ENCODE assay signal across 8 cellular contexts in genomic region chr11:35146074-35146521, GRCh38. TPM values are rescaled to one million over a fixed set of nuclear protein-coding genes. Genes with fewer than 3 reads are reported as not detected.
DNase-seq lines count a peak whose midpoint lies in the region; ATAC-seq and TF ChIP-seq lines count a peak whose summit lies in the region.

No MANE protein-coding gene starts in this region.

- H3K4me3 ChIP-seq in spleen: peak overlapping the region in 1 of 8 donors; percentile 81

- ATAC-seq in GM18519 (IDR thresholded peaks at IDR 0.05; ENCODE audit: low FRiP score, unreplicated experiment) (peak; percentile 27), HG03108 (IDR thresholded peaks at IDR 0.05; ENCODE audit: unreplicated experiment) (peak; percentile 31)

- peaks cover 49 to 100% (median 87%) of the 10 kb centered on the region in 6 donors for H3K4me1 ChIP-seq in spleen

- no peaks in the 10 kb centered on the region for H3K27me3 ChIP-seq in spleen (replicated peaks in 1 of 7)

- TF ChIP-seq CTCF in spleen (IDR thresholded peaks at IDR 0.05 in 8 of 11, conservative IDR thresholded peaks at IDR 0.05 in 3 of 11): no peak

- peaks cover 0 to 31% (median 0%) of the 10 kb centered on the region in 6 donors for H3K36me3 ChIP-seq in spleen

- intact Hi-C loops in spleen (cut with DNase I; ENCODE audit: low total_unique reads): no loop called here

- DNase-seq in activated T-cell treated with anti-CD3 and anti-CD28 coated beads for 1 hour (ENCODE audit: low read depth) (peak; percentile 54), spleen (no peak), NCI-H1417 (lab: John Stamatoyannopoulos, UW) (no peak), dedifferentiated amniotic fluid mesenchymal stem cell (ENCODE audit: extremely low spot score) (no peak), COLO668 (lab: John Stamatoyannopoulos, UW; ENCODE audit: unreplicated experiment) (no peak)
- no peak for DNase-seq in effector CD8-positive, alpha-beta T cell (lab: John Stamatoyannopoulos, UW)

- 59 to 72% (median 63%) methylated on average over 7 of the region's 7 CpGs for WGBS in spleen, 5 donors

- TF ChIP-seq POLR2A in spleen (IDR thresholded peaks at IDR 0.05): no peak

- peak overlapping the region in 7 of 8 donors; percentile 35 to 97 (median 94) for H3K27ac ChIP-seq in spleen

- no peaks in the 10 kb centered on the region for H3K9me3 ChIP-seq in spleen

RNA-seq across cellular contexts. Expression of gene CD44, which starts 7.1 kb away (rescaled TPM):
- total RNA-seq in spleen: 100 to 1,000 TPM; 200 to 521 (median 348) TPM
- 100 to 1,000 TPM in 1 of 3 donors, 10 to 100 TPM in 2; 60.9 to 103 (median 71.8) TPM for polyA plus RNA-seq in spleen
